Comparison of ENCODE assay signal across 8 cellular contexts in genomic region chr2:120252207-120253020, GRCh38. TPM values are rescaled to one million over a fixed set of nuclear protein-coding genes. Genes with fewer than 3 reads are reported as not detected.
A peak's percentile ranks its signal among the peaks of the same experiment; 100 is the strongest.
DNase-seq lines count a peak whose midpoint lies in the region; ATAC-seq and TF ChIP-seq lines count a peak whose summit lies in the region.

Gene RALB, plus strand, starts transcription at chr2:120252852. Its CDS starts 25,813 bp downstream, at chr2:120278665.

- H4K20me1 ChIP-seq in fibroblast of lung (ENCODE audit: control insufficient read depth, extremely low read depth, insufficient read depth, low read length), result no peaks in the 10 kb centered on the region

- CTCF ChIA-PET in RWPE1 (lab: Yijun Ruan, JAX), result interaction anchor here (0.6 to 1.0 kb wide), 5 partner anchors 26 to 1268 kb away, joined by 3 to 4 read pairs (median 3); partner anchors contain the start of gene TMEM185B

- POLR2A ChIA-PET in RWPE1 (lab: Yijun Ruan, JAX; ENCODE audit: low non-redundant PET), result interaction anchor here (0.6 to 1.4 kb wide), 4 partner anchors 10 to 20 kb away, joined by 3 to 8 read pairs (median 3); no protein-coding TSS in a partner anchor
- POLR2A ChIA-PET in naive thymus-derived CD8-positive, alpha-beta T cell (lab: Charles Lee), result interaction anchor here (0.9 to 3.3 kb wide), 7 partner anchors 12 to 886 kb away, joined by 3 to 24 read pairs (median 6); partner anchors contain the start of genes C2orf76, DBI and TMEM185B

- H3K9me3 ChIP-seq in fibroblast of lung (ENCODE audit: control insufficient read depth, insufficient read depth, low read depth, low read length), result no peaks in the 10 kb centered on the region

- peak; percentile 93 for ATAC-seq in activated T-helper 17 cell treated with anti-CD3 and anti-CD28 coated beads, Interleukin-2, amount 50 U/mL, for 72 hours (replicated peaks)
- ATAC-seq in naive thymus-derived CD8-positive, alpha-beta T cell, result peak; percentile 93 to 95

- H3K4me3 ChIP-seq in LNCaP clone FGC (ENCODE audit: low read depth, low read length) (peak within 1 kb of the TSS; percentile 68), fibroblast of lung (replicated peaks in 1 of 4; ENCODE audit: control extremely low read depth in 1 of 4, insufficient read depth in 1 of 4, low read depth in 3 of 4, low read length in 4 of 4) (peak within 1 kb of the TSS; percentile 84 to 98 (median 92))

- no peaks in the 10 kb centered on the region for H3K9me3 Mint-ChIP-seq in activated T-helper 17 cell treated with anti-CD3 and anti-CD28 coated beads, Interleukin-2, amount 50 U/mL, for 72 hours
- no peaks in the 10 kb centered on the region for H3K9me3 Mint-ChIP-seq in naive thymus-derived CD8-positive, alpha-beta T cell

- peak within 1 kb of the TSS; percentile 90 for H2AFZ ChIP-seq in fibroblast of lung (ENCODE audit: low read length)

- H3K4me2 ChIP-seq in fibroblast of lung (ENCODE audit: extremely low read depth, insufficient read depth, low read length), result peak within 1 kb of the TSS; percentile 93

- H3K27me3 ChIP-seq in fibroblast of lung (ENCODE audit: control insufficient read depth, insufficient read depth, low read length), result peaks cover 9% of the 10 kb centered on the region

- peak within 1 kb of the TSS; percentile 94 for H3K27ac Mint-ChIP-seq in activated T-helper 17 cell treated with anti-CD3 and anti-CD28 coated beads, Interleukin-2, amount 50 U/mL, for 72 hours
- peak within 1 kb of the TSS; percentile 94 to 99 (median 98) for H3K27ac Mint-ChIP-seq in naive thymus-derived CD8-positive, alpha-beta T cell

- peak within 1 kb of the TSS; percentile 95 for H3K4me3 Mint-ChIP-seq in activated T-helper 17 cell treated with anti-CD3 and anti-CD28 coated beads, Interleukin-2, amount 50 U/mL, for 72 hours
- peak within 1 kb of the TSS; percentile 96 to 100 (median 98) for H3K4me3 Mint-ChIP-seq in naive thymus-derived CD8-positive, alpha-beta T cell

- H3K36me3 Mint-ChIP-seq in activated T-helper 17 cell treated with anti-CD3 and anti-CD28 coated beads, Interleukin-2, amount 50 U/mL, for 72 hours (ENCODE audit: low read depth), result peaks cover 36% of the 10 kb centered on the region
- H3K36me3 Mint-ChIP-seq in naive thymus-derived CD8-positive, alpha-beta T cell, result no peaks in the 10 kb centered on the region

- H3K36me3 ChIP-seq in fibroblast of lung (ENCODE audit: control insufficient read depth, insufficient read depth, low read length), result no peaks in the 10 kb centered on the region

- peaks cover 4% of the 10 kb centered on the region for H3K27me3 Mint-ChIP-seq in activated T-helper 17 cell treated with anti-CD3 and anti-CD28 coated beads, Interleukin-2, amount 50 U/mL, for 72 hours
- peaks cover 0 to 11% (median 2%) of the 10 kb centered on the region in 5 donors for H3K27me3 Mint-ChIP-seq in naive thymus-derived CD8-positive, alpha-beta T cell

- H3K79me2 ChIP-seq in fibroblast of lung (ENCODE audit: control insufficient read depth, insufficient read depth, low read length), result peaks cover 38% of the 10 kb centered on the region

- H3K4me1 ChIP-seq in fibroblast of lung (ENCODE audit: control insufficient read depth, extremely low read depth, insufficient read depth, low read length), result no peaks in the 10 kb centered on the region

- DNase-seq in Daoy (ENCODE audit: low read depth), result peak; percentile 99
- peak; percentile 95 for DNase-seq in GOT3 (lab: John Stamatoyannopoulos, UW)
- DNase-seq in LNCaP clone FGC (ENCODE audit: low read depth), result peak; percentile 90
- DNase-seq in RWPE1 (ENCODE audit: low spot score), result peak; percentile 99
- DNase-seq in fibroblast of lung (ENCODE audit: low read depth in 2 of 2), result peak; percentile 98
- peak; percentile 96 to 99 (median 98) for DNase-seq in naive thymus-derived CD8-positive, alpha-beta T cell
- peak; percentile 94 to 98 (median 96) for DNase-seq in stimulated activated naive CD4-positive, alpha-beta T cell (lab: John Stamatoyannopoulos, UW)

- TF ChIP-seq CTCF in LNCaP clone FGC (IDR thresholded peaks at IDR 0.05; ENCODE audit: control insufficient read depth, extremely low read depth, insufficient read depth), result no peak
- no peak for TF ChIP-seq CTCF in RWPE1 (conservative IDR thresholded peaks at IDR 0.05; ENCODE audit: low read depth)
- no peak for TF ChIP-seq CTCF in fibroblast of lung (conservative IDR thresholded peaks at IDR 0.05 in 1 of 2, IDR thresholded peaks at IDR 0.05 in 1 of 2; ENCODE audit: low read depth in 1 of 2, low read length in 2 of 2)

- H3K4me1 Mint-ChIP-seq in activated T-helper 17 cell treated with anti-CD3 and anti-CD28 coated beads, Interleukin-2, amount 50 U/mL, for 72 hours, result peaks cover 33% of the 10 kb centered on the region
- peaks cover 31 to 48% (median 45%) of the 10 kb centered on the region in 4 donors for H3K4me1 Mint-ChIP-seq in naive thymus-derived CD8-positive, alpha-beta T cell

- peak within 1 kb of the TSS; percentile 87 for H3K9ac ChIP-seq in fibroblast of lung (ENCODE audit: insufficient read depth, low read length)

- H3K27ac ChIP-seq in RWPE1 (peak within 1 kb of the TSS; percentile 92), fibroblast of lung (ENCODE audit: insufficient read depth, low read length) (peak within 1 kb of the TSS; percentile 75)

RNA-seq across cellular contexts. Expression of gene RALB, which starts in this region (rescaled TPM):
- total RNA-seq in Daoy (2014; rRNA removed; shearing (Covaris generic)), result 37.7 and 39.5 TPM in 2 replicates
- 10 to 100 TPM; 77.4 to 91.9 TPM for total RNA-seq in activated T-helper 17 cell treated with anti-CD3 and anti-CD28 coated beads, Interleukin-2, amount 50 U/mL, for 72 hours
- 46.2 and 58.3 TPM in 2 replicates for total RNA-seq in fibroblast of lung
- polyA plus RNA-seq in fibroblast of lung, result 73.9 and 90.5 TPM in 2 replicates
- polyA plus RNA-seq in fibroblast of lung (2012), result 60.5 and 75.0 TPM in 2 replicates
- 8.7 and 13.2 TPM in 2 replicates for polyA minus RNA-seq in fibroblast of lung (ENCODE audit: low replicate concordance)
- total RNA-seq in naive thymus-derived CD8-positive, alpha-beta T cell, result 10 to 100 TPM; 12.3 to 13.8 TPM
- 10 to 100 TPM; 17.6 to 25.8 (median 19.1) TPM for polyA plus RNA-seq in naive thymus-derived CD8-positive, alpha-beta T cell

Comparison
In these comparisons a context has a peak if more than half of its experiments do, and no peak if none do; other contexts are left out.
1. Peak in every context shown above with its lines: DNase-seq, ATAC-seq, H3K4me3 ChIP-seq and H3K27ac ChIP-seq.